ENCODE assay signal across 8 cellular contexts in genomic region chr19:11482384-11483050, GRCh38. TPM values are rescaled to one million over a fixed set of nuclear protein-coding genes. Genes with fewer than 3 reads are reported as not detected.
A peak's percentile ranks its signal among the peaks of the same experiment; 100 is the strongest.
DNase-seq lines count a peak whose midpoint lies in the region; ATAC-seq and TF ChIP-seq lines count a peak whose summit lies in the region.

No MANE protein-coding gene starts in this region.

- DNase-seq in NCI-H146 (lab: John Stamatoyannopoulos, UW) (peak; percentile 92), amniotic epithelial cell (ENCODE audit: low read depth) (peak; percentile 65), left ventricle myocardium inferior (peak; percentile 84), vagina (ENCODE audit: extremely low spot score in 2 of 2) (no peak)

- H3K4me1 ChIP-seq in left ventricle myocardium inferior, result peaks cover 44% of the 10 kb centered on the region
- no peaks in the 10 kb centered on the region for H3K4me1 ChIP-seq in rectal smooth muscle tissue (ENCODE audit: control insufficient read depth, insufficient read depth, low read length)
- H3K4me1 ChIP-seq in vagina, result peaks cover 37% of the 10 kb centered on the region

- H3K27ac Mint-ChIP-seq in T-helper 1 cell treated with Interleukin-12 subunit alpha and Interleukin-12 subunit beta and Interleukin-4 antibody, amounts not matched to agents 30 μg/mL and 1 μg/mL, for 36 hours, result peak overlapping the region; percentile 83

- peaks cover 20% of the 10 kb centered on the region for H3K4me1 Mint-ChIP-seq in T-helper 1 cell treated with Interleukin-12 subunit alpha and Interleukin-12 subunit beta and Interleukin-4 antibody, amounts not matched to agents 30 μg/mL and 1 μg/mL, for 36 hours (ENCODE audit: low read depth)

- H3K27me3 Mint-ChIP-seq in T-helper 1 cell treated with Interleukin-12 subunit alpha and Interleukin-12 subunit beta and Interleukin-4 antibody, amounts not matched to agents 30 μg/mL and 1 μg/mL, for 36 hours (ENCODE audit: low read depth), result peaks cover 30% of the 10 kb centered on the region

- H3K4me3 ChIP-seq in left ventricle myocardium inferior (peak overlapping the region; percentile 62), rectal smooth muscle tissue (ENCODE audit: low read length) (peak overlapping the region; percentile 20), vagina (peak overlapping the region; percentile 23 to 28)

- no peaks in the 10 kb centered on the region for H3K9me3 Mint-ChIP-seq in T-helper 1 cell treated with Interleukin-12 subunit alpha and Interleukin-12 subunit beta and Interleukin-4 antibody, amounts not matched to agents 30 μg/mL and 1 μg/mL, for 36 hours

- peak; percentile 94 for TF ChIP-seq CTCF in GM12873 (IDR thresholded peaks at IDR 0.05; ENCODE audit: insufficient read depth, low read depth, low read length, missing control alignments)
- TF ChIP-seq CTCF in left ventricle myocardium inferior (IDR thresholded peaks at IDR 0.05; ENCODE audit: borderline replicate concordance), result peak; percentile 92
- TF ChIP-seq CTCF in vagina (IDR thresholded peaks at IDR 0.05), result peak; percentile 87 to 94 (median 90)

- peak overlapping the region; percentile 78 for H3K4me3 Mint-ChIP-seq in T-helper 1 cell treated with Interleukin-12 subunit alpha and Interleukin-12 subunit beta and Interleukin-4 antibody, amounts not matched to agents 30 μg/mL and 1 μg/mL, for 36 hours

- intact Hi-C loops in left ventricle myocardium inferior (cut with micrococcal nuclease), result no loop called here
- intact Hi-C loops in vagina (cut with DNase I), result loop anchor here (10.0 kb wide), 1 partner anchor 188 kb away; the partner anchor contains the start of gene TSPAN16

- H3K9me3 ChIP-seq in left ventricle myocardium inferior (replicated peaks) (no peaks in the 10 kb centered on the region), vagina (no peaks in the 10 kb centered on the region)

- no peak overlapping the region for H3K9ac ChIP-seq in rectal smooth muscle tissue (ENCODE audit: low read length)

- H3K27ac ChIP-seq in left ventricle myocardium inferior (replicated peaks) (peak overlapping the region; percentile 9), rectal smooth muscle tissue (ENCODE audit: low read depth, low read length) (no peak overlapping the region), vagina (no peak overlapping the region)

- H3K36me3 Mint-ChIP-seq in T-helper 1 cell treated with Interleukin-12 subunit alpha and Interleukin-12 subunit beta and Interleukin-4 antibody, amounts not matched to agents 30 μg/mL and 1 μg/mL, for 36 hours (ENCODE audit: low read depth), result peaks cover 6% of the 10 kb centered on the region

- H3K27me3 ChIP-seq in left ventricle myocardium inferior (ENCODE audit: low read depth) (peaks cover 74% of the 10 kb centered on the region), rectal smooth muscle tissue (ENCODE audit: control insufficient read depth, insufficient read depth, low read length) (peaks cover 31% of the 10 kb centered on the region), vagina (no peaks in the 10 kb centered on the region)

- TF ChIP-seq POLR2A in vagina (IDR thresholded peaks at IDR 0.05), result no peak

- peaks cover 20% of the 10 kb centered on the region for H3K36me3 ChIP-seq in left ventricle myocardium inferior
- H3K36me3 ChIP-seq in rectal smooth muscle tissue (ENCODE audit: control insufficient read depth, insufficient read depth, low read length), result peaks cover 5% of the 10 kb centered on the region
- H3K36me3 ChIP-seq in vagina, result peaks cover 0 to 14% of the 10 kb centered on the region in 2 donors

- peak; percentile 70 for ATAC-seq in HG02763 (IDR thresholded peaks at IDR 0.05; ENCODE audit: unreplicated experiment)

RNA-seq across cellular contexts. Expression of gene ELAVL3, which starts 1.7 kb away (rescaled TPM):
- total RNA-seq in left ventricle myocardium inferior (0.66 TPM), vagina (1.2 TPM)

RNA-seq across cellular contexts. Expression of gene ZNF653, which starts 23.1 kb away (rescaled TPM):
- total RNA-seq in left ventricle myocardium inferior, result 4.2 TPM
- 12.5 TPM for total RNA-seq in vagina

RNA-seq across cellular contexts. Expression of gene ECSIT, which starts 46.4 kb away (rescaled TPM):
- 167 TPM for total RNA-seq in left ventricle myocardium inferior
- 49.6 TPM for total RNA-seq in vagina

RNA-seq across cellular contexts. Expression of gene PRKCSH, which starts 47.1 kb away (rescaled TPM):
- 120 TPM for total RNA-seq in left ventricle myocardium inferior
- 79.1 TPM for total RNA-seq in vagina

RNA-seq across cellular contexts. Expression of gene ODAD3, which starts 47.6 kb away (rescaled TPM):
- 0.77 TPM for total RNA-seq in left ventricle myocardium inferior
- not detected for total RNA-seq in vagina

Comparison
In these comparisons a context has a peak if more than half of its experiments do, and no peak if none do; other contexts are left out.
1. DNase-seq: peak in NCI-H146 (single experiment), amniotic epithelial cell (single experiment) and left ventricle myocardium inferior (single experiment); none in vagina (0 of 2).
2. Peak in every context shown above with its lines, with median percentiles within 50 percentile points of each other: CTCF ChIP-seq and H3K4me3 ChIP-seq.